In the genomic region with DNA sequence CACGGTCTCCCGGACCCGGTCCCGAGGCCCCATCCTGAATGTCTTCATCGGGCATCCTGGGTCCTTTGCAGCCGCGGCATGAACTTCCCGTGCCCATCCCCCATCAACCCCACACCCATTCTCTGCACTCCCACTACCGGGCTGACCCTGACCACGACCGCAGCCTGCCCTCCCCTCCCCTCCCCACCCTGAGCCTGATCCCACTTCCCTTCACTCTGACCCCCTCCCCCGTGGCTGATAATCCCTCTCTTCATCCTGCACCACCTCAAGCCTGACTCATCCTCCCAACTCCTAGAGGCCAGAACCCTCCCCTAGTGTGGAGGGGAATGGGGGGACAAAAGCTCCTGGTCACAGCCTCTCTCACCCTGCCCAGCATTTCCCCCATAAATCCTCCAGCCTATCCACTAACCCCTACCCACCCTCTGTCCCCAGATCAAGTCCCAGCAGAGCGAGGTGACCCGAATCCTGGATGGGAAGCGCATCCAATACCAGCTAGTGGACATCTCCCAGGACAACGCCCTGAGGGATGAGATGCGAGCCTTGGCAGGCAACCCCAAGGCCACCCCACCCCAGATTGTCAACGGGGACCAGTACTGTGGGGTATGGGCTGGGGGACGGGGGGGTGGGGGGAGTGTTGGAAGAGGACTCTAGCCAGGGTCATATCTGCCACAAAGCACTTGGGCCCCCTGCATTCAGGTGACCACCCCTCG, we compare ENCODE assay signal across 2 cellular contexts.
A peak's percentile ranks its signal among the peaks of the same experiment; 100 is the strongest.
TF ChIP-seq lines count a peak whose summit lies in the region.

No MANE protein-coding gene starts in this region.

TF ChIP-seq in IMR-90, 13 proteins besides CTCF, POLR2A, EP300 and RAD21:
- TF ChIP-seq MAFK (IDR thresholded peaks at IDR 0.05; ENCODE audit: low read depth, low read length) (no peak), FOS (IDR thresholded peaks at IDR 0.05; ENCODE audit: low read depth, low read length) (0 out of 2 replicates have a peak, but pooled peaks have one; percentile 15), RCOR1 (IDR thresholded peaks at IDR 0.05; ENCODE audit: insufficient replicate concordance, low read length) (no peak), MAZ (IDR thresholded peaks at IDR 0.05; ENCODE audit: borderline replicate concordance, low read depth, low read length) (peak; percentile 44; the same call in 1 of the 2 replicates)
- TF ChIP-seq, protein P1, sequence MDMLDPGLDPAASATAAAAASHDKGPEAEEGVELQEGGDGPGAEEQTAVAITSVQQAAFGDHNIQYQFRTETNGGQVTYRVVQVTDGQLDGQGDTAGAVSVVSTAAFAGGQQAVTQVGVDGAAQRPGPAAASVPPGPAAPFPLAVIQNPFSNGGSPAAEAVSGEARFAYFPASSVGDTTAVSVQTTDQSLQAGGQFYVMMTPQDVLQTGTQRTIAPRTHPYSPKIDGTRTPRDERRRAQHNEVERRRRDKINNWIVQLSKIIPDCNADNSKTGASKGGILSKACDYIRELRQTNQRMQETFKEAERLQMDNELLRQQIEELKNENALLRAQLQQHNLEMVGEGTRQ (IDR thresholded peaks at IDR 0.05; ENCODE audit: low read depth, low read length) = no peak

TF ChIP-seq in GM12891, 5 proteins besides CTCF, POLR2A, EP300 and RAD21:
- TF ChIP-seq POLR2AphosphoS5 (IDR thresholded peaks at IDR 0.05; ENCODE audit: low read depth, low read length) = no peak
- no peak for TF ChIP-seq TAF1 (IDR thresholded peaks at IDR 0.05; ENCODE audit: low read depth, low read length)
- no peak for TF ChIP-seq SPI1 (IDR thresholded peaks at IDR 0.05; ENCODE audit: low read depth, low read length)
- TF ChIP-seq PAX5 (IDR thresholded peaks at IDR 0.05; ENCODE audit: insufficient read depth, low read length, severe bottlenecking) = no peak
- TF ChIP-seq POU2F2 (IDR thresholded peaks at IDR 0.05; ENCODE audit: low read depth, low read length) = no peak
